Comparison of ENCODE assay signal across 18 cellular contexts in the genomic region with DNA sequence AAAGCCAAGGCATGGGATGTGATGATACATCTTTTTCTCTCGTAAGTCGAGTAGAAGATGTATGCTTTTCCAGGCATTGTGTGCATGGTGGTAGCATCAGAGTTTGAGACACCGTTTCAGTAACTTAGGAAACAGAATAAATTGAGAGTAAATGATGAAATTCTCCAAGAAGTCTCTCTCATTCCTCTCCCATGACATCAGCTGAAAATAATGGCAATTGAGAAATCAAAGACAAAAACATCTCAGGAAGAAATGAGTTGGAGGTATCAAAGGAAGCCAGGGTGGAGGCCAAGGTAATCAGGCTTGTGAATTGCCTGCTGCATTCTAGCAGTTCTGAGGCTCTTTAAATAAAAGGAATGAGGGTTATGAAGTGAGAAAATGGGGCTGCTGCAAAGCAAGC. TPM values are rescaled to one million over a fixed set of nuclear protein-coding genes. Genes with fewer than 3 reads are reported as not detected.
DNase-seq lines count a peak whose midpoint lies in the region; ATAC-seq and TF ChIP-seq lines count a peak whose summit lies in the region.
"Had no signal": no experiment of that assay in that cellular context is flagged by ENCODE, and none has a peak within 500 bp of the region (broad histone marks: within the 10 kb centered on the region; RNA-seq: fewer than 3 reads in every experiment).

No MANE protein-coding gene starts in this region.

- no peaks in the 10 kb centered on the region for H3K27me3 ChIP-seq in GM23248 (replicated peaks; ENCODE audit: insufficient read depth)
- H3K27me3 ChIP-seq in skeletal muscle satellite cell (ENCODE audit: control insufficient read depth, insufficient read depth, low read length): no peaks in the 10 kb centered on the region
- H3K27me3 ChIP-seq: BLaER1 treated with 17β-estradiol and CSF1 and Interleukin-3, amounts not matched to agents 10 nM and 100 nM; cardiac muscle cell had no signal

- no peaks in the 10 kb centered on the region for H3K36me3 Mint-ChIP-seq in chondrocyte (ENCODE audit: low read depth)
- H3K36me3 Mint-ChIP-seq: activated naive CD4-positive, alpha-beta T cell treated with anti-CD3 and anti-CD28 coated beads, Interleukin-2, amount 50 U/mL, for 72 hours had no signal

- WGBS in GM23248 (ENCODE audit: low coverage in 1 of 2, low lambda C conversion rate in 2 of 2, missing lambda C conversion rate in 2 of 2), 2 experiments: 29 to 35% methylated on average over 3 of the region's 3 CpGs

- peaks cover 33% of the 10 kb centered on the region for H3K4me1 ChIP-seq in GM23248 (ENCODE audit: insufficient read depth)
- H3K4me1 ChIP-seq in skeletal muscle satellite cell (ENCODE audit: control insufficient read depth, insufficient read depth, low read length): peaks cover 29% of the 10 kb centered on the region

- peak overlapping the region; percentile 78 for H3K27ac ChIP-seq in GM23248
- H3K27ac ChIP-seq: BLaER1 treated with 17β-estradiol and CSF1 and Interleukin-3, amounts not matched to agents 10 nM and 100 nM; cardiac muscle cell; left ventricle myocardium inferior had no signal

- H3K4me2 ChIP-seq in GM23248 (ENCODE audit: unreplicated experiment): peak overlapping the region; percentile 56
- H3K4me2 ChIP-seq in skeletal muscle satellite cell (ENCODE audit: low read length): no peak overlapping the region
- H3K4me2 ChIP-seq: BLaER1 treated with 17β-estradiol and CSF1 and Interleukin-3, amounts not matched to agents 10 nM and 100 nM had no signal

- H3K4me3 Mint-ChIP-seq in chondrocyte (ENCODE audit: unreplicated experiment): no peak overlapping the region

- peak; percentile 85 for DNase-seq in GM23248
- DNase-seq in chondrocyte (ENCODE audit: low spot score): no peak
- peak; percentile 45 for DNase-seq in iris pigment epithelial cell (ENCODE audit: low read depth)
- DNase-seq in activated CD4-positive, CD25-positive, alpha-beta regulatory T cell treated with anti-CD3 and anti-CD28 coated beads, Interleukin-2, amount 50 U/mL, for 72 hours: no peak
- no peak for DNase-seq in activated CD4-positive, alpha-beta T cell treated with anti-CD3 and anti-CD28 coated beads, Interleukin-2, amount 50 U/mL, for 4 hours
- DNase-seq: activated CD4-positive, alpha-beta T cell treated with anti-CD3 and anti-CD28 coated beads, Interleukin-2, amount 50 U/mL, for 48 hours; activated T-cell treated with anti-CD3 and anti-CD28 coated beads, Interleukin-2, amount 50 U/mL, for 1 hour; effector CD4-positive, alpha-beta T cell; foreskin melanocyte; GF-D8; left ventricle myocardium inferior; NCI-H1048 had no signal

- peak overlapping the region; percentile 49 for H3K27ac Mint-ChIP-seq in chondrocyte (ENCODE audit: unreplicated experiment)
- H3K27ac Mint-ChIP-seq: activated naive CD4-positive, alpha-beta T cell treated with anti-CD3 and anti-CD28 coated beads, Interleukin-2, amount 50 U/mL, for 72 hours had no signal

- ATAC-seq in GM18858 (IDR thresholded peaks at IDR 0.05; ENCODE audit: unreplicated experiment): no peak
- ATAC-seq: activated naive CD4-positive, alpha-beta T cell treated with anti-CD3 and anti-CD28 coated beads, Interleukin-2, amount 50 U/mL, for 72 hours; SK-N-SH treated with all-trans-retinoic acid at 6 μM for 48 hours had no signal

- TF ChIP-seq CTCF in chondrocyte (IDR thresholded peaks at IDR 0.05): no peak

- H3K9ac ChIP-seq in GM23248 (peak overlapping the region; percentile 35), skeletal muscle satellite cell (ENCODE audit: low read depth, low read length) (peak overlapping the region; percentile 9)
- H3K9ac ChIP-seq: BLaER1 treated with 17β-estradiol and CSF1 and Interleukin-3, amounts not matched to agents 10 nM and 100 nM had no signal

- peaks cover 29% of the 10 kb centered on the region for H3F3A ChIP-seq in GM23248 (ENCODE audit: insufficient read depth)

- no peak overlapping the region for H3K4me3 ChIP-seq in GM23248
- no peak overlapping the region for H3K4me3 ChIP-seq in skeletal muscle satellite cell (ENCODE audit: low read length)
- H3K4me3 ChIP-seq: BLaER1 treated with 17β-estradiol and CSF1 and Interleukin-3, amounts not matched to agents 10 nM and 100 nM; cardiac muscle cell; left ventricle myocardium inferior had no signal

- H3K79me2 ChIP-seq in GM23248 (ENCODE audit: insufficient read depth): peaks cover 31% of the 10 kb centered on the region

- no peak overlapping the region for H2AFZ ChIP-seq in GM23248

- no peaks in the 10 kb centered on the region for H3K9me2 ChIP-seq in GM23248 (ENCODE audit: insufficient read depth)

- H3K27me3 Mint-ChIP-seq in chondrocyte (ENCODE audit: low read depth): no peaks in the 10 kb centered on the region

- in situ Hi-C loops in GM23248 (cut with MboI): no loop called here

- peaks cover 23% of the 10 kb centered on the region for H3K4me1 Mint-ChIP-seq in chondrocyte (ENCODE audit: low read depth)

- H3K36me3 ChIP-seq in GM23248 (ENCODE audit: low read depth) (no peaks in the 10 kb centered on the region), skeletal muscle satellite cell (ENCODE audit: insufficient read depth, low read length) (no peaks in the 10 kb centered on the region)
- H3K36me3 ChIP-seq: BLaER1 treated with 17β-estradiol and CSF1 and Interleukin-3, amounts not matched to agents 10 nM and 100 nM; cardiac muscle cell; left ventricle myocardium inferior had no signal

- no peaks in the 10 kb centered on the region for H3K9me3 Mint-ChIP-seq in chondrocyte (ENCODE audit: low read depth)
- H3K9me3 Mint-ChIP-seq: activated naive CD4-positive, alpha-beta T cell treated with anti-CD3 and anti-CD28 coated beads, Interleukin-2, amount 50 U/mL, for 72 hours had no signal

- H4K20me1 ChIP-seq in GM23248 (ENCODE audit: insufficient read depth): 0 out of 2 replicates have a peak, but pooled peaks cover 3% of the 10 kb centered on the region
- H4K20me1 ChIP-seq: BLaER1 treated with 17β-estradiol and CSF1 and Interleukin-3, amounts not matched to agents 10 nM and 100 nM had no signal

- H3K9me3 ChIP-seq in GM23248 (ENCODE audit: low read depth) (no peaks in the 10 kb centered on the region), skeletal muscle satellite cell (replicated peaks; ENCODE audit: low read length) (no peaks in the 10 kb centered on the region)
- H3K9me3 ChIP-seq: BLaER1 treated with 17β-estradiol and CSF1 and Interleukin-3, amounts not matched to agents 10 nM and 100 nM; left ventricle myocardium inferior had no signal

RNA-seq across cellular contexts. Expression of gene SGCD, which starts 53.9 kb away (rescaled TPM):
- 67.0 and 69.7 TPM in 2 replicates for total RNA-seq in GM23248 (2014; rRNA removed; shearing (Covaris generic))
- 68.1 and 71.2 TPM in 2 replicates for polyA plus RNA-seq in GM23248 (2016; fragmentation: Nextera tagmentation; extraction: Ambion mirVana)
- total RNA-seq in chondrocyte: 8.1 to 27.7 TPM (median 8.4 TPM) in 3 replicates
- 2.0 and 8.3 TPM in 2 replicates for total RNA-seq in skeletal muscle satellite cell (2012; rRNA removed)

Comparison
In these comparisons a context has a peak if more than half of its experiments do, and no peak if none do; other contexts are left out.
1. DNase-seq: peak in GM23248 (single experiment) and iris pigment epithelial cell (single experiment); none in chondrocyte (single experiment), activated CD4-positive, CD25-positive, alpha-beta regulatory T cell treated with anti-CD3 and anti-CD28 coated beads, Interleukin-2, amount 50 U/mL, for 72 hours (single experiment) and activated CD4-positive, alpha-beta T cell treated with anti-CD3 and anti-CD28 coated beads, Interleukin-2, amount 50 U/mL, for 4 hours (0 of 2).